Comparison of ENCODE assay signal across 8 cellular contexts in genomic region chr3:66253790-66254620, GRCh38. TPM values are rescaled to one million over a fixed set of nuclear protein-coding genes. Genes with fewer than 3 reads are reported as not detected.
A peak's percentile ranks its signal among the peaks of the same experiment; 100 is the strongest.
DNase-seq lines count a peak whose midpoint lies in the region; ATAC-seq and TF ChIP-seq lines count a peak whose summit lies in the region.

No MANE protein-coding gene starts in this region.

- H3K4me3 ChIP-seq in breast epithelium (no peak overlapping the region), lung (no peak overlapping the region)

- ATAC-seq in lung (ENCODE audit: insufficient read depth, low FRiP score): no peak
- ATAC-seq in GM21367 (IDR thresholded peaks at IDR 0.05; ENCODE audit: unreplicated experiment): no peak

- H3K36me3 ChIP-seq in breast epithelium (no peaks in the 10 kb centered on the region), lung (ENCODE audit: control insufficient read depth in 2 of 2, insufficient read depth in 2 of 2, low read length in 2 of 2) (peaks cover 0 to 8% of the 10 kb centered on the region in 2 donors)

- 67 to 78% methylated on average over 6 of the region's 6 CpGs for WGBS in lung, 2 donors

- H3K27ac ChIP-seq in breast epithelium (no peak overlapping the region), lung (ENCODE audit: low read depth in 1 of 2, low read length in 1 of 2) (no peak overlapping the region)

- H3K4me1 ChIP-seq in breast epithelium (no peaks in the 10 kb centered on the region), lung (ENCODE audit: control insufficient read depth in 2 of 2, insufficient read depth in 2 of 2, low read length in 2 of 2) (no peaks in the 10 kb centered on the region)

- H3K9me3 ChIP-seq in breast epithelium: no peaks in the 10 kb centered on the region
- no peaks in the 10 kb centered on the region for H3K9me3 ChIP-seq in lung (ENCODE audit: control insufficient read depth in 2 of 2, insufficient read depth in 1 of 2, low read length in 1 of 2)

- H3K27me3 ChIP-seq in breast epithelium: no peaks in the 10 kb centered on the region
- H3K27me3 ChIP-seq in lung (ENCODE audit: control insufficient read depth, insufficient read depth): no peaks in the 10 kb centered on the region

- TF ChIP-seq POLR2A in breast epithelium (IDR thresholded peaks at IDR 0.05): no peak

- peak; percentile 64 to 81 (median 79) for TF ChIP-seq CTCF in breast epithelium (IDR thresholded peaks at IDR 0.05)
- peak; percentile 67 for TF ChIP-seq CTCF in lung (IDR thresholded peaks at IDR 0.05; ENCODE audit: control extremely low read depth, extremely low read depth)

- intact Hi-C loops in breast epithelium (cut with DNase I; ENCODE audit: low total_unique reads): no loop called here

- DNase-seq in GM04504 (ENCODE audit: low read depth): peak; percentile 10
- DNase-seq in Kasumi-1 (lab: John Stamatoyannopoulos, UW): peak; percentile 48 to 52
- no peak for DNase-seq in breast epithelium (ENCODE audit: low spot score in 2 of 2)
- DNase-seq in lung (ENCODE audit: low spot score): no peak
- no peak for DNase-seq in kidney glomerular epithelial cell (lab: John Stamatoyannopoulos, UW)
- DNase-seq in stimulated activated CD4-positive, alpha-beta T cell treated with anti-CD3 and anti-CD28 coated beads, Interleukin-4, amount 100 ng/mL, for 4 hours: no peak
- DNase-seq in activated CD4-positive, CD25-positive, alpha-beta regulatory T cell treated with anti-CD3 and anti-CD28 coated beads, Interleukin-2, amount 50 U/mL, for 72 hours: no peak

RNA-seq across cellular contexts. Expression of gene SLC25A26, which starts 33.2 kb away (rescaled TPM):
- total RNA-seq in breast epithelium (10 to 100 TPM; 25.6 to 31.4 (median 30.9) TPM), lung (10 to 100 TPM; 16.5 to 18.0 TPM)
- 10 to 100 TPM; 10.4 to 13.2 TPM for polyA plus RNA-seq in lung

Comparison
In these comparisons a context has a peak if more than half of its experiments do, and no peak if none do; other contexts are left out.
1. DNase-seq: peak in GM04504 (single experiment) and Kasumi-1 (2 of 2); none in breast epithelium (0 of 2), lung (single experiment), kidney glomerular epithelial cell (single experiment), stimulated activated CD4-positive, alpha-beta T cell treated with anti-CD3 and anti-CD28 coated beads, Interleukin-4, amount 100 ng/mL, for 4 hours (0 of 2) and activated CD4-positive, CD25-positive, alpha-beta regulatory T cell treated with anti-CD3 and anti-CD28 coated beads, Interleukin-2, amount 50 U/mL, for 72 hours (single experiment).